In genomic region chr20:35615667-35616464, GRCh38 we compare ENCODE assay signal across 9 cellular contexts. TPM values are rescaled to one million over a fixed set of nuclear protein-coding genes. Genes with fewer than 3 reads are reported as not detected.
DNase-seq lines count a peak whose midpoint lies in the region; ATAC-seq, FAIRE-seq and TF ChIP-seq lines count a peak whose summit lies in the region.
"Had no signal": no experiment of that assay in that cellular context is flagged by ENCODE, and none has a peak within 500 bp of the region (broad histone marks: within the 10 kb centered on the region; RNA-seq: fewer than 3 reads in every experiment).

A gene with protein sequence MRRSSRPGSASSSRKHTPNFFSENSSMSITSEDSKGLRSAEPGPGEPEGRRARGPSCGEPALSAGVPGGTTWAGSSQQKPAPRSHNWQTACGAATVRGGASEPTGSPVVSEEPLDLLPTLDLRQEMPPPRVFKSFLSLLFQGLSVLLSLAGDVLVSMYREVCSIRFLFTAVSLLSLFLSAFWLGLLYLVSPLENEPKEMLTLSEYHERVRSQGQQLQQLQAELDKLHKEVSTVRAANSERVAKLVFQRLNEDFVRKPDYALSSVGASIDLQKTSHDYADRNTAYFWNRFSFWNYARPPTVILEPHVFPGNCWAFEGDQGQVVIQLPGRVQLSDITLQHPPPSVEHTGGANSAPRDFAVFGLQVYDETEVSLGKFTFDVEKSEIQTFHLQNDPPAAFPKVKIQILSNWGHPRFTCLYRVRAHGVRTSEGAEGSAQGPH (plus strand): TSS chr20:35615829. CDS start chr20:35616004, 175 bp downstream.

- FAIRE-seq in endothelial cell of umbilical vein (lab: Jason Lieb, UNC): no peak
- FAIRE-seq: endometrium had no signal

- intact Hi-C loops in CD4-positive, alpha-beta memory T cell (cut with micrococcal nuclease): loop anchor here (1.0 to 5.0 kb wide), 9 partner anchors 15 to 336 kb away; partner anchors contain the start of genes CEP250, CPNE1, ERGIC3 and NFS1
- intact Hi-C loops in endothelial cell of umbilical vein (cut with micrococcal nuclease): loop anchor here (1.0 to 10.0 kb wide), 7 partner anchors 15 to 444 kb away; partner anchors contain the start of genes CPNE1, ERGIC3, PROCR and RBM12

- H4K20me1 ChIP-seq in endothelial cell of umbilical vein (replicated peaks; ENCODE audit: control insufficient read depth, extremely low read depth, insufficient read depth, low read length): no peaks in the 10 kb centered on the region

- peak; percentile 18 for ATAC-seq in GM19468 (IDR thresholded peaks at IDR 0.05; ENCODE audit: extremely low read depth, unreplicated experiment)

- H3K79me2 ChIP-seq in endothelial cell of umbilical vein (ENCODE audit: control insufficient read depth, insufficient read depth, low read length): no peaks in the 10 kb centered on the region

- dilution Hi-C loops in endothelial cell of umbilical vein (cut with MboI; ENCODE audit: extremely low pct_ligation_motif_present, low sequenced_read_pairs): no loop called here

- peak within 1 kb of the TSS; percentile 84 to 97 (median 88) for H3K4me3 Mint-ChIP-seq in CD4-positive, alpha-beta memory T cell

- peak within 1 kb of the TSS; percentile 97 to 100 (median 99) for H3K27ac Mint-ChIP-seq in CD4-positive, alpha-beta memory T cell

- H3K4me2 ChIP-seq in endothelial cell of umbilical vein (ENCODE audit: insufficient read depth, low read length): peak within 1 kb of the TSS; percentile 71

- no peaks in the 10 kb centered on the region for H3K36me3 ChIP-seq in CD4-positive, alpha-beta memory T cell (ENCODE audit: insufficient read depth, low read length)
- H3K36me3 ChIP-seq in NT2/D1 (ENCODE audit: insufficient read depth, insufficient read length, low read length) (peaks cover 2% of the 10 kb centered on the region), endothelial cell of umbilical vein (ENCODE audit: control insufficient read depth in 2 of 2, extremely low read depth in 1 of 2, insufficient read depth in 2 of 2, low read length in 2 of 2) (no peaks in the 10 kb centered on the region)

- no peak for TF ChIP-seq POLR2A in endothelial cell of umbilical vein (IDR thresholded peaks at IDR 0.05; ENCODE audit: low read depth, low read length)

- H3K36me3 Mint-ChIP-seq in CD4-positive, alpha-beta memory T cell: peaks cover 0 to 6% of the 10 kb centered on the region in 2 donors

- H3K4me3 ChIP-seq in CD4-positive, alpha-beta memory T cell (ENCODE audit: low read length in 2 of 2): peak within 1 kb of the TSS; percentile 36 to 75
- H3K4me3 ChIP-seq in NT2/D1 (ENCODE audit: insufficient read length, low read depth) (peak within 1 kb of the TSS; percentile 71), endothelial cell of umbilical vein (replicated peaks in 1 of 3; ENCODE audit: insufficient read depth in 1 of 3, low read depth in 1 of 3, low read length in 3 of 3) (peak within 1 kb of the TSS; percentile 8 to 56 (median 46)), mononuclear cell (ENCODE audit: low read length) (peak within 1 kb of the TSS; percentile 50)

- H3K27me3 ChIP-seq in CD4-positive, alpha-beta memory T cell (ENCODE audit: insufficient read depth, low read length): no peaks in the 10 kb centered on the region
- peaks cover 9% of the 10 kb centered on the region for H3K27me3 ChIP-seq in NT2/D1 (ENCODE audit: insufficient read depth, insufficient read length)
- H3K27me3 ChIP-seq in endothelial cell of umbilical vein (ENCODE audit: control insufficient read depth in 2 of 2, insufficient read depth in 2 of 2, low read length in 2 of 2): no peaks in the 10 kb centered on the region
- no peaks in the 10 kb centered on the region for H3K27me3 ChIP-seq in mononuclear cell (ENCODE audit: insufficient read depth, low read length)

- no peaks in the 10 kb centered on the region for H3K9me1 ChIP-seq in endothelial cell of umbilical vein (replicated peaks; ENCODE audit: control insufficient read depth, extremely low read depth, insufficient read depth, low read length)

- DNase-seq in CD4-positive, alpha-beta memory T cell: peak; percentile 88 to 100 (median 100)
- DNase-seq in HS-27A (ENCODE audit: low read depth) (peak; percentile 100), NT2/D1 (ENCODE audit: low read depth, low spot score) (peak; percentile 99), endothelial cell of umbilical vein (ENCODE audit: low read depth, low spot score) (no peak)
- DNase-seq in activated CD8-positive, alpha-beta memory T cell treated with anti-CD3 and anti-CD28 coated beads, Interleukin-2, amount 50 U/mL, for 48 hours: peak; percentile 100
- peak; percentile 100 for DNase-seq in stimulated activated CD8-positive, alpha-beta memory T cell treated with anti-CD3 and anti-CD28 coated beads, Interleukin-2, amount 100 ng/mL, for 48 hours (ENCODE audit: low read depth in 2 of 2)

- no peak for TF ChIP-seq CTCF in endothelial cell of umbilical vein (IDR thresholded peaks at IDR 0.05; ENCODE audit: extremely low read depth in 1 of 2, insufficient read depth in 1 of 2, low read depth in 1 of 2, low read length in 2 of 2)

- POLR2A ChIA-PET in CD4-positive, alpha-beta memory T cell (lab: Charles Lee; ENCODE audit: partially characterized antibody): interaction anchor here (0.7 to 6.3 kb wide), 20 partner anchors 9 to 340 kb away, joined by 3 to 97 read pairs (median 5); partner anchors contain the start of genes CPNE1, ERGIC3, MMP24OS and NFS1
- POLR2A ChIA-PET in endothelial cell of umbilical vein (lab: Charles Lee): interaction anchor here (1.2 to 1.8 kb wide), 2 partner anchors 20 to 126 kb away, joined by 5 read pairs; partner anchors contain the start of gene RBM39

- peaks cover 17 to 47% (median 33%) of the 10 kb centered on the region in 4 donors for H3K4me1 Mint-ChIP-seq in CD4-positive, alpha-beta memory T cell

- H3K27ac ChIP-seq in CD4-positive, alpha-beta memory T cell (ENCODE audit: low read depth, low read length): peak within 1 kb of the TSS; percentile 91
- H3K27ac ChIP-seq in endothelial cell of umbilical vein (ENCODE audit: insufficient read depth, low read depth, low read length): peak within 1 kb of the TSS; percentile 81

- CTCF ChIA-PET in CD4-positive, alpha-beta memory T cell (lab: Charles Lee; ENCODE audit: partially characterized antibody): interaction anchor here (0.6 to 5.3 kb wide), 9 partner anchors 11 to 823 kb away, joined by 3 to 33 read pairs (median 3); no protein-coding TSS in a partner anchor
- CTCF ChIA-PET in endothelial cell of umbilical vein (lab: Charles Lee): interaction anchor here (0.6 to 5.5 kb wide), 8 partner anchors 8 to 126 kb away, joined by 3 to 28 read pairs (median 4); partner anchors contain the start of genes CPNE1, RBM12 and RBM39

- H3K9me3 ChIP-seq in CD4-positive, alpha-beta memory T cell (ENCODE audit: control insufficient read depth in 1 of 2, low read length in 2 of 2): no peaks in the 10 kb centered on the region
- H3K9me3 ChIP-seq in NT2/D1 (ENCODE audit: insufficient read depth, low read length) (no peaks in the 10 kb centered on the region), endothelial cell of umbilical vein (replicated peaks; ENCODE audit: control insufficient read depth, insufficient read depth, low read length) (no peaks in the 10 kb centered on the region), mononuclear cell (ENCODE audit: low read depth, low read length) (no peaks in the 10 kb centered on the region)

- peaks cover 39% of the 10 kb centered on the region for H3K4me1 ChIP-seq in CD4-positive, alpha-beta memory T cell (ENCODE audit: insufficient read depth, low read length)
- H3K4me1 ChIP-seq in NT2/D1 (ENCODE audit: insufficient read depth, insufficient read length): peaks cover 9% of the 10 kb centered on the region
- H3K4me1 ChIP-seq in endothelial cell of umbilical vein (ENCODE audit: control insufficient read depth, extremely low read depth, insufficient read depth, low read length): peaks cover 25% of the 10 kb centered on the region
- H3K4me1 ChIP-seq in mononuclear cell (ENCODE audit: insufficient read depth, low read length): peaks cover 47% of the 10 kb centered on the region

- H3K9ac ChIP-seq in NT2/D1 (ENCODE audit: insufficient read length, low read depth): peak within 1 kb of the TSS; percentile 80
- peak within 1 kb of the TSS; percentile 80 for H3K9ac ChIP-seq in endothelial cell of umbilical vein (replicated peaks; ENCODE audit: extremely low read depth, insufficient read depth, low read length)

- H3K9me3 Mint-ChIP-seq in CD4-positive, alpha-beta memory T cell: peaks cover 0 to 3% (median 0%) of the 10 kb centered on the region in 8 donors

- TSS peak; percentile 49 for BruUV-seq in endothelial cell of umbilical vein (replicated peaks; lab: Mats Ljungman, UMichigan)

- peak within 1 kb of the TSS; percentile 77 for H2AFZ ChIP-seq in endothelial cell of umbilical vein (ENCODE audit: low read depth, low read length)

- H3K27me3 Mint-ChIP-seq in CD4-positive, alpha-beta memory T cell: peaks cover 0 to 3% of the 10 kb centered on the region in 2 donors

TF ChIP-seq in endothelial cell of umbilical vein, 7 proteins besides CTCF, POLR2A, EP300 and RAD21:
- no peak for TF ChIP-seq FOS (IDR thresholded peaks at IDR 0.05; ENCODE audit: borderline replicate concordance, insufficient read depth, low read length)
- TF ChIP-seq POLR2AphosphoS5 (IDR thresholded peaks at IDR 0.05; ENCODE audit: insufficient read depth, low read depth, low read length): peak; percentile 65
- no peak for TF ChIP-seq JUN (IDR thresholded peaks at IDR 0.05; ENCODE audit: borderline replicate concordance, insufficient read depth, insufficient read length, low read depth)
- no peak for TF ChIP-seq GATA2 (IDR thresholded peaks at IDR 0.05; ENCODE audit: insufficient read depth, insufficient read length, low read depth, low read length)
- no peak for TF ChIP-seq MYC (IDR thresholded peaks at IDR 0.05; ENCODE audit: low read depth, low read length)
- no peak for TF ChIP-seq EZH2 (IDR thresholded peaks at IDR 0.05; ENCODE audit: borderline replicate concordance, low read depth, low read length, severe bottlenecking)
- TF ChIP-seq, protein P1, sequence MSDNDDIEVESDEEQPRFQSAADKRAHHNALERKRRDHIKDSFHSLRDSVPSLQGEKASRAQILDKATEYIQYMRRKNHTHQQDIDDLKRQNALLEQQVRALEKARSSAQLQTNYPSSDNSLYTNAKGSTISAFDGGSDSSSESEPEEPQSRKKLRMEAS (IDR thresholded peaks at IDR 0.05; ENCODE audit: insufficient read depth, insufficient read length): peak; percentile 53

RNA-seq across cellular contexts. Expression of the gene that starts here (rescaled TPM):
- total RNA-seq in CD4-positive, alpha-beta memory T cell: 1 to 10 TPM in 1 of 2 experiments, under 1 TPM in 1; 0.47 to 1.3 TPM
- under 1 TPM; 0.69 to 0.79 TPM for polyA plus RNA-seq in CD4-positive, alpha-beta memory T cell
- 3.7 and 7.2 TPM in 2 replicates for total RNA-seq in endothelial cell of umbilical vein
- 9.5 and 12.3 TPM in 2 replicates for polyA plus RNA-seq in endothelial cell of umbilical vein
- polyA plus RNA-seq in endothelial cell of umbilical vein (2011; cell fraction: cytosol; rRNA removed): 4.9 and 7.4 TPM in 2 replicates
- 13.4 and 16.8 TPM in 2 replicates for polyA plus RNA-seq in endothelial cell of umbilical vein (2011; cell fraction: nucleus; rRNA removed)
- 4.2 and 8.0 TPM in 2 replicates for polyA plus RNA-seq in endothelial cell of umbilical vein (2012)
- polyA minus RNA-seq in endothelial cell of umbilical vein: 3.6 and 4.4 TPM in 2 replicates
- polyA minus RNA-seq in endothelial cell of umbilical vein (2011; cell fraction: cytosol; rRNA and poly(A)+ RNA removed): 1.5 TPM
- polyA minus RNA-seq in endothelial cell of umbilical vein (2011; cell fraction: nucleus; rRNA and poly(A)+ RNA removed): 0.87 and 2.8 TPM in 2 replicates
- 5.9 TPM for total RNA-seq in mononuclear cell
